ENCODE assay signal across 1 cellular context in genomic region chr6:42566614-42567208, GRCh38.
TF ChIP-seq lines count a peak whose summit lies in the region.

No MANE protein-coding gene starts in this region.

TF ChIP-seq in GM12878, 131 proteins besides CTCF, POLR2A, EP300 and RAD21:
- TF ChIP-seq ZNF592 (IDR thresholded peaks at IDR 0.05) (no peak), ZBTB40 (IDR thresholded peaks at IDR 0.05; ENCODE audit: borderline replicate concordance) (peak; percentile 92), ZNF24 (IDR thresholded peaks at IDR 0.05) (no peak), MXI1 (IDR thresholded peaks at IDR 0.05; ENCODE audit: low read depth, low read length) (no peak)
